21 cellular contexts compared by ENCODE assay signal in the genomic region with DNA sequence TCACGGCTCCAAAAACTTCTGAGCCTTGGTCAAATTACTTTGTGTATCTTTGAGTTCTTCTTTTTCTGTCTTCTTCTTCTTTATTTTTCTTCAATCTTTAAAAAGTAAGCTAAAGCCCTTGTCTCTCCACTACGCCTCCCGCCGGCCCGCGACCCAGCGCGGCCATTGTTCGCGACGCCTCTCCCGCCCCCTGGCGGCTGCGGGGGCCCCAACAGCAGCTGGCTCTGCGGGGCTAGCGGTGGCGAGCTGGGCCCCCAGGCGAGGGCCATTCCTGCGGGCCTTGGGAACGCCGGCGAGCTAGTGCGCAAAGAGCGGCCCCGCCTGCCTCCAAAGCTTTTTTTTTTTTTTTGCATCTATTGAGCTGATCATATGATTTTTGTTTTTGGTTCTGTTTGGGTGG.
"Had no signal": no experiment of that assay in that cellular context is flagged by ENCODE, and none has a peak within 500 bp of the region (broad histone marks: within the 10 kb centered on the region; RNA-seq: fewer than 3 reads in every experiment).

No MANE protein-coding gene starts in this region.

- H3K27me3 ChIP-seq: MG63 had no signal

- H3K4me3 ChIP-seq: MG63 had no signal

- ATAC-seq: Panc1, PC-3 had no signal

- H3K9me3 ChIP-seq: MG63 had no signal

- DNase-seq: Karpas-422, KG1, MG63, NCI-H1092, NCI-H1105 treated with DMSO at 0.1 percent for 48 hours, NCI-H1417 treated with DMSO at 0.1 percent for 48 hours, NCI-H146, NCI-H1694 treated with DMSO at 0.1 percent for 48 hours, NCI-H1930, NCI-H2081, NCI-H2107, NCI-H226, NCI-H446, NCI-H510A, NCI-H524 treated with DMSO at 0.1 percent for 48 hours, NCI-H69, NCI-H774, PC-3, SHP77 had no signal

- H3K36me3 ChIP-seq: MG63 had no signal

- H3K27ac ChIP-seq: RWPE1 had no signal
